In genomic region chr7:15720849-15721471, GRCh38 we compare ENCODE assay signal across 2 cellular contexts.
TF ChIP-seq lines count a peak whose summit lies in the region.

No MANE protein-coding gene starts in this region.

TF ChIP-seq in GM12878, 131 proteins besides CTCF, POLR2A, EP300 and RAD21:
- TF ChIP-seq ZNF592 (IDR thresholded peaks at IDR 0.05) (no peak), SUPT20H (IDR thresholded peaks at IDR 0.05; ENCODE audit: borderline replicate concordance, control insufficient read depth, low read depth, low read length) (no peak), SMC3 (IDR thresholded peaks at IDR 0.05; ENCODE audit: borderline replicate concordance, low read length) (peak; percentile 37; the same call in 1 of the 2 replicates), CEBPB (IDR thresholded peaks at IDR 0.05; ENCODE audit: borderline replicate concordance in 1 of 2, low read depth in 2 of 2, low read length in 2 of 2) (no peak), GABPA (IDR thresholded peaks at IDR 0.05; ENCODE audit: low read depth) (no peak), RBBP5 (conservative IDR thresholded peaks at IDR 0.05) (no peak), IRF3 (IDR thresholded peaks at IDR 0.05) (no peak)
TF ChIP-seq in GM12878: peak in this region for 1.

TF ChIP-seq in liver, 16 proteins besides CTCF, POLR2A, EP300 and RAD21 (continued from another document):
- TF ChIP-seq FOXA2 (IDR thresholded peaks at IDR 0.05): no peak
